Comparison of ENCODE assay signal across 9 cellular contexts in the genomic region with DNA sequence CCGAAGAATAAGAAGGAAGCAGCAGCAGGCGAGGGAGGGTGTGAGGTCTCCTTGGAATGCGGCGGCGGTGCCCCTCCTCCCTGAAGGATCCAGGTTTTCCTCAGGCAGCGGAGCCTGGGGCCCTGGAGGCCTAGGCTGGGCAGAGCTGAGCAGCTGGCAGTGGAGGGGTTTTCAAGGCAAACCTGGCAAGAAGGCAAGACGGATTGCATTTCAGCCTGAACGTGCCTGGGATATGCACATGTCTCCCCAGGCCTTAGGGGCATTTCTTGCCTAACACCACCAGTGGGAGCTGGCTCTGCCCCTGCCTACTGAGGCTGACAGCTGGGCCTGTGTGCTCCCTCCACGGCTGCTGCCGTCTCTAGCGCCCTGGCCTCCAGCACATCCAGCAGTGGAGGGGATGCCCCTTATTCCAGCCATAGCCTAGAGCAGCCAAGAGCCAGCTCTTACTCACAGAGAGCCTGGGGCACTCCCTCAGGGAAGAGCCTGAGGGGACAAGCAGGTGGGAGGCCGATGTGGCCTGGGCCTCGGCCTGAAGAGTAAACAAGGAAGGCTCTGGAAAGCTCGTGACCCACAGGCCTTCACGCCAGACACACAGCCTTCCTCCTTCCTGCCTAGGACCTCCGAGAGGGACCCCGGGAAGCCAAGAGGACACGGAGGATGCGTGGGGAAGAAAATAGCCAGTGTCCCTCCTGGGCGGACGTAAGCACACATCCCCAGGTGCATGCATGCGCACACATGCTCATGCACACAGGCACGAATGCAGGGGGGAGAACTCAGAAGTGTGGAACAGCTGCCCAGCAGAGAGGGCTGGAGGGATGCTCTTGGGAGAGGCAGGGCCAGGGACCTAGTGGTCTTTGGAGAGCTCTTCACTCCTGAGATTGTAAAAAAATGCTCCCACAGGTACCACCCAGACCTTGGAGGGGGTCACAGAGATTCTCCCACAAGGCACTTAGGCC. TPM values are rescaled to one million over a fixed set of nuclear protein-coding genes. Genes with fewer than 3 reads are reported as not detected.
DNase-seq lines count a peak whose midpoint lies in the region; ATAC-seq and TF ChIP-seq lines count a peak whose summit lies in the region.
"Had no signal": no experiment of that assay in that cellular context is flagged by ENCODE, and none has a peak within 500 bp of the region (broad histone marks: within the 10 kb centered on the region; RNA-seq: fewer than 3 reads in every experiment).

No MANE protein-coding gene starts in this region.

- no peaks in the 10 kb centered on the region for H3K9me3 ChIP-seq in endodermal cell (ENCODE audit: control insufficient read depth, low read length)
- peaks cover 0 to 2% of the 10 kb centered on the region in 2 donors for H3K9me3 ChIP-seq in neuronal stem cell (replicated peaks in 1 of 2; ENCODE audit: control insufficient read depth in 2 of 2, insufficient read depth in 1 of 2, low read depth in 1 of 2, low read length in 2 of 2)
- H3K9me3 ChIP-seq in MM.1S (replicated peaks; ENCODE audit: insufficient read depth, low read length) = no peaks in the 10 kb centered on the region

- no peaks in the 10 kb centered on the region for H3K9me3 Mint-ChIP-seq in endodermal cell
- H3K9me3 Mint-ChIP-seq: dendritic cell treated with granulocyte-macrophage colony-stimulating factor and Interleukin-4, amounts not matched to agents 40 ng/mL and 50 ng/mL, for 4 days had no signal

- H3K36me3 Mint-ChIP-seq in endodermal cell (ENCODE audit: low read depth) = no peaks in the 10 kb centered on the region

- H3K27me3 ChIP-seq in endodermal cell (ENCODE audit: control insufficient read depth, insufficient read depth, low read length, poor library complexity, severe bottlenecking) (no peaks in the 10 kb centered on the region), neuronal stem cell (ENCODE audit: control insufficient read depth in 3 of 3, insufficient read depth in 3 of 3, low read depth in 1 of 3, low read length in 3 of 3) (no peaks in the 10 kb centered on the region), MM.1S (replicated peaks; ENCODE audit: insufficient read depth, low read length) (no peaks in the 10 kb centered on the region)

- peaks cover 2% of the 10 kb centered on the region for H3K27me3 Mint-ChIP-seq in endodermal cell (ENCODE audit: insufficient read depth)
- H3K27me3 Mint-ChIP-seq: dendritic cell treated with granulocyte-macrophage colony-stimulating factor and Interleukin-4, amounts not matched to agents 40 ng/mL and 50 ng/mL, for 4 days had no signal

- H2BK12ac ChIP-seq in neuronal stem cell (ENCODE audit: low read length) = no peak overlapping the region

- H3K23ac ChIP-seq in neuronal stem cell (ENCODE audit: low read depth, low read length, poor library complexity) = no peak overlapping the region

- peak overlapping the region; percentile 39 for H2BK5ac ChIP-seq in neuronal stem cell (ENCODE audit: low read length)

- no peak overlapping the region for H3K14ac ChIP-seq in neuronal stem cell (ENCODE audit: low read length)

- no peak overlapping the region for H3K4me3 ChIP-seq in endodermal cell (ENCODE audit: low read length)
- no peak overlapping the region for H3K4me3 ChIP-seq in neuronal stem cell (ENCODE audit: low read length in 2 of 2)
- no peak overlapping the region for H3K4me3 ChIP-seq in MM.1S (ENCODE audit: low read length)

- H3K18ac ChIP-seq in neuronal stem cell (ENCODE audit: low read length) = peak overlapping the region; percentile 76

- no peaks in the 10 kb centered on the region for H3F3A ChIP-seq in MM.1S (ENCODE audit: insufficient read depth, low read length)

- H4K91ac ChIP-seq in neuronal stem cell (ENCODE audit: low read depth, low read length, poor library complexity) = no peak overlapping the region

- ATAC-seq in HG03354 (IDR thresholded peaks at IDR 0.05; ENCODE audit: poor library complexity, severe bottlenecking, unreplicated experiment) (no peak), HG03432 (IDR thresholded peaks at IDR 0.05; ENCODE audit: unreplicated experiment) (no peak)

- no peak overlapping the region for H3K27ac Mint-ChIP-seq in endodermal cell
- H3K27ac Mint-ChIP-seq: dendritic cell treated with granulocyte-macrophage colony-stimulating factor and Interleukin-4, amounts not matched to agents 40 ng/mL and 50 ng/mL, for 4 days had no signal

- no peaks in the 10 kb centered on the region for H3K79me1 ChIP-seq in neuronal stem cell (ENCODE audit: low read depth, low read length)

- no peaks in the 10 kb centered on the region for H3K36me3 ChIP-seq in endodermal cell (ENCODE audit: control insufficient read depth, insufficient read depth, low read length)
- H3K36me3 ChIP-seq in neuronal stem cell (replicated peaks in 1 of 2; ENCODE audit: control insufficient read depth in 2 of 2, insufficient read depth in 2 of 2, low read length in 2 of 2) = no peaks in the 10 kb centered on the region
- H3K36me3 ChIP-seq in MM.1S (replicated peaks; ENCODE audit: insufficient read depth, low read length) = no peaks in the 10 kb centered on the region

- no peak overlapping the region for H3K4me3 Mint-ChIP-seq in endodermal cell
- H3K4me3 Mint-ChIP-seq: dendritic cell treated with granulocyte-macrophage colony-stimulating factor and Interleukin-4, amounts not matched to agents 40 ng/mL and 50 ng/mL, for 4 days had no signal

- H2BK15ac ChIP-seq in neuronal stem cell (ENCODE audit: low read length) = no peak overlapping the region

- peak; percentile 48 for TF ChIP-seq CTCF in endodermal cell (conservative IDR thresholded peaks at IDR 0.05)
- TF ChIP-seq CTCF in MM.1S (IDR thresholded peaks at IDR 0.05; ENCODE audit: low read length) = no peak

- peaks cover 26% of the 10 kb centered on the region for H3K4me1 ChIP-seq in endodermal cell (ENCODE audit: control insufficient read depth, insufficient read depth, low read length)
- peaks cover 39 to 59% of the 10 kb centered on the region in 2 donors for H3K4me1 ChIP-seq in neuronal stem cell (ENCODE audit: control insufficient read depth in 2 of 2, insufficient read depth in 1 of 2, low read depth in 1 of 2, low read length in 2 of 2)
- no peaks in the 10 kb centered on the region for H3K4me1 ChIP-seq in MM.1S (ENCODE audit: low read length)

- H3K4me1 Mint-ChIP-seq in endodermal cell = peaks cover 35% of the 10 kb centered on the region

- H3K4ac ChIP-seq in neuronal stem cell (ENCODE audit: low read length) = no peak overlapping the region

- H2AFZ ChIP-seq in neuronal stem cell (ENCODE audit: low read length) (peak overlapping the region; percentile 99), MM.1S (ENCODE audit: low read length) (no peak overlapping the region)

- peak overlapping the region; percentile 9 for H2AK5ac ChIP-seq in neuronal stem cell (ENCODE audit: low read depth, low read length)

- peak overlapping the region; percentile 60 for H3K27ac ChIP-seq in endodermal cell (ENCODE audit: low read depth, low read length)
- no peak overlapping the region for H3K27ac ChIP-seq in neuronal stem cell (replicated peaks; ENCODE audit: low read length)
- no peak overlapping the region for H3K27ac ChIP-seq in MM.1S (ENCODE audit: low read length)

- H3K4me2 ChIP-seq in neuronal stem cell (ENCODE audit: insufficient read depth, low read length, poor library complexity, severe bottlenecking) (no peak overlapping the region), MM.1S (ENCODE audit: low read depth, low read length) (no peak overlapping the region)

- 72 to 75% methylated on average over 21 to 23 of the region's 23 CpGs for WGBS in endodermal cell (ENCODE audit: insufficient coverage in 1 of 2, insufficient read length in 1 of 2), 2 experiments
- no CpG with 5 or more reads among the region's 23 CpGs for WGBS in neuronal stem cell (ENCODE audit: extremely low coverage in 2 of 2, insufficient read length in 2 of 2, insufficient replicate concordance in 1 of 2), 2 donors

- no peak overlapping the region for H4K8ac ChIP-seq in neuronal stem cell (ENCODE audit: low read depth, low read length)

- DNase-seq in DMS79 treated with DMSO at 0.1 percent for 48 hours (lab: John Stamatoyannopoulos, UW) (peak; percentile 86), NCI-H2171 treated with DMSO at 0.1 percent for 48 hours (lab: John Stamatoyannopoulos, UW) (peak; percentile 100), endodermal cell (peak; percentile 82), neuronal stem cell (ENCODE audit: low spot score) (no peak), MM.1S (no peak), nucleus accumbens (lab: John Stamatoyannopoulos, UW) (no peak)

- H2BK120ac ChIP-seq in neuronal stem cell (ENCODE audit: low read depth, low read length) = no peak overlapping the region

- H3K9ac ChIP-seq in endodermal cell (ENCODE audit: extremely low read depth, low read length, poor library complexity, severe bottlenecking) (no peak overlapping the region), neuronal stem cell (ENCODE audit: low read depth, low read length, poor library complexity) (no peak overlapping the region), MM.1S (ENCODE audit: low read length) (no peak overlapping the region)

- H3K79me2 ChIP-seq in MM.1S (ENCODE audit: low read length) = no peaks in the 10 kb centered on the region

- no peaks in the 10 kb centered on the region for H4K20me1 ChIP-seq in MM.1S (ENCODE audit: insufficient read depth, low read length)

- H3K9me2 ChIP-seq in MM.1S (replicated peaks; ENCODE audit: insufficient read depth, low read length) = no peaks in the 10 kb centered on the region

RNA-seq across cellular contexts. Expression of gene EIF2B2, which starts 23.0 kb away (rescaled TPM):
- 10 to 100 TPM; 35.0 to 41.6 TPM for total RNA-seq in endodermal cell
- polyA plus RNA-seq in endodermal cell (2013, experiment 1 of 2) = 47.8 TPM
- 43.8 TPM for polyA plus RNA-seq in endodermal cell (2013, experiment 2 of 2)
- 27.5 TPM for polyA plus RNA-seq in neuronal stem cell (2013, experiment 1 of 2)
- polyA plus RNA-seq in neuronal stem cell (2013, experiment 2 of 2) = 27.3 TPM

RNA-seq across cellular contexts. Expression of gene PGF, which starts 24.3 kb away (rescaled TPM):
- 1 to 10 TPM; 5.0 to 7.6 TPM for total RNA-seq in endodermal cell
- polyA plus RNA-seq in endodermal cell (2013, experiment 1 of 2) = 6.4 TPM
- polyA plus RNA-seq in endodermal cell (2013, experiment 2 of 2) = 6.2 TPM
- polyA plus RNA-seq in neuronal stem cell (2013, experiment 1 of 2) = 0.53 TPM
- polyA plus RNA-seq in neuronal stem cell (2013, experiment 2 of 2) = 0.69 TPM

RNA-seq across cellular contexts. Expression of gene RPS6KL1, which starts 56.7 kb away (rescaled TPM):
- 10 to 100 TPM in 1 of 2 donors, 1 to 10 TPM in 1; 4.4 to 10.4 TPM for total RNA-seq in endodermal cell
- polyA plus RNA-seq in endodermal cell (2013, experiment 1 of 2) = 9.9 TPM
- polyA plus RNA-seq in endodermal cell (2013, experiment 2 of 2) = 8.9 TPM
- polyA plus RNA-seq in neuronal stem cell (2013, experiment 1 of 2) = 4.4 TPM
- 4.9 TPM for polyA plus RNA-seq in neuronal stem cell (2013, experiment 2 of 2)

Comparison
In these comparisons a context has a peak if more than half of its experiments do, and no peak if none do; other contexts are left out.
1. DNase-seq: peak in DMS79 treated with DMSO at 0.1 percent for 48 hours (single experiment), NCI-H2171 treated with DMSO at 0.1 percent for 48 hours (single experiment) and endodermal cell (single experiment); none in neuronal stem cell (single experiment), MM.1S (single experiment) and nucleus accumbens (0 of 56).